14 cellular contexts compared by ENCODE assay signal in genomic region chr15:40339621-40339945, GRCh38. TPM values are rescaled to one million over a fixed set of nuclear protein-coding genes. Genes with fewer than 3 reads are reported as not detected.
DNase-seq lines count a peak whose midpoint lies in the region; ATAC-seq, FAIRE-seq and TF ChIP-seq lines count a peak whose summit lies in the region.
"Had no signal": no experiment of that assay in that cellular context is flagged by ENCODE, and none has a peak within 500 bp of the region (broad histone marks: within the 10 kb centered on the region; RNA-seq: fewer than 3 reads in every experiment).

No MANE protein-coding gene starts in this region.

- peak; percentile 11 for ATAC-seq in left ventricle myocardium superior
- ATAC-seq: naive thymus-derived CD8-positive, alpha-beta T cell; stimulated activated naive B cell treated with anti-CD40 and anti-IgM and Interleukin-4, amounts not matched to agents 10 μg/mL and 1 μg/mL and 100 μg/mL, for 72 hours had no signal

- H3K27ac Mint-ChIP-seq in T-helper 2 cell treated with Interferon-gamma antibody and Interleukin-4, amounts not matched to agents 5 μg/mL and 100 μg/mL, for 36 hours, result no peak overlapping the region
- H3K27ac Mint-ChIP-seq in endothelial cell (ENCODE audit: unreplicated experiment), result no peak overlapping the region
- H3K27ac Mint-ChIP-seq: naive thymus-derived CD8-positive, alpha-beta T cell; stimulated activated naive B cell treated with anti-CD40 and anti-IgM and Interleukin-4, amounts not matched to agents 10 μg/mL and 1 μg/mL and 100 μg/mL, for 72 hours had no signal

- no peaks in the 10 kb centered on the region for H3K9me3 ChIP-seq in GM23248 (ENCODE audit: low read depth)
- no peaks in the 10 kb centered on the region for H3K9me3 ChIP-seq in small intestine (ENCODE audit: control insufficient read depth, low read depth)
- no peaks in the 10 kb centered on the region for H3K9me3 ChIP-seq in Karpas-422 (ENCODE audit: low read length)

- H3K4me3 Mint-ChIP-seq in T-helper 2 cell treated with Interferon-gamma antibody and Interleukin-4, amounts not matched to agents 5 μg/mL and 100 μg/mL, for 36 hours, result no peak overlapping the region
- no peak overlapping the region for H3K4me3 Mint-ChIP-seq in endothelial cell (ENCODE audit: unreplicated experiment)
- H3K4me3 Mint-ChIP-seq: naive thymus-derived CD8-positive, alpha-beta T cell; stimulated activated naive B cell treated with anti-CD40 and anti-IgM and Interleukin-4, amounts not matched to agents 10 μg/mL and 1 μg/mL and 100 μg/mL, for 72 hours had no signal

- TF ChIP-seq CTCF in astrocyte of the cerebellum (IDR thresholded peaks at IDR 0.05; ENCODE audit: low read depth, low read length, missing control alignments), result peak; percentile 10
- TF ChIP-seq CTCF in endothelial cell (IDR thresholded peaks at IDR 0.05; ENCODE audit: unreplicated experiment), result no peak

- DNase-seq in GM23248, result no peak
- no peak for DNase-seq in astrocyte of the cerebellum (ENCODE audit: low read depth)
- DNase-seq in left ventricle myocardium superior, result peak; percentile 45
- DNase-seq in small intestine, result no peak
- DNase-seq in Karpas-422, result no peak
- DNase-seq in T-helper 2 cell treated with Interferon-gamma antibody and Interleukin-4, amounts not matched to agents 5 μg/mL and 100 μg/mL, for 36 hours (ENCODE audit: low spot score), result no peak
- no peak for DNase-seq in kidney tubule cell (ENCODE audit: low spot score)
- no peak for DNase-seq in endothelial cell (ENCODE audit: low spot score)
- DNase-seq: MM.1S; naive thymus-derived CD8-positive, alpha-beta T cell; stimulated activated naive B cell treated with anti-CD40 and anti-IgM and Interleukin-4, amounts not matched to agents 10 μg/mL and 1 μg/mL and 100 μg/mL, for 72 hours had no signal

- H3K27me3 ChIP-seq in GM23248 (replicated peaks; ENCODE audit: insufficient read depth) (no peaks in the 10 kb centered on the region), small intestine (ENCODE audit: control insufficient read depth in 2 of 2, insufficient read depth in 2 of 2, low read length in 2 of 2) (no peaks in the 10 kb centered on the region), Karpas-422 (ENCODE audit: low read length) (no peaks in the 10 kb centered on the region)

- no peaks in the 10 kb centered on the region for H4K20me1 ChIP-seq in GM23248 (ENCODE audit: insufficient read depth)
- no peaks in the 10 kb centered on the region for H4K20me1 ChIP-seq in Karpas-422 (ENCODE audit: insufficient read depth, low read depth, low read length)

- H3K4me2 ChIP-seq in GM23248 (ENCODE audit: unreplicated experiment), result peak overlapping the region; percentile 90
- no peak overlapping the region for H3K4me2 ChIP-seq in Karpas-422 (ENCODE audit: low read depth, low read length, poor library complexity, severe bottlenecking)

- H3K36me3 Mint-ChIP-seq in T-helper 2 cell treated with Interferon-gamma antibody and Interleukin-4, amounts not matched to agents 5 μg/mL and 100 μg/mL, for 36 hours (ENCODE audit: low read depth), result no peaks in the 10 kb centered on the region
- H3K36me3 Mint-ChIP-seq in endothelial cell (ENCODE audit: low read depth, unreplicated experiment), result no peaks in the 10 kb centered on the region
- H3K36me3 Mint-ChIP-seq: naive thymus-derived CD8-positive, alpha-beta T cell had no signal

- no peak for FAIRE-seq in small intestine (lab: Jason Lieb, UNC)
- FAIRE-seq: colon had no signal

- H3K9me3 Mint-ChIP-seq in T-helper 2 cell treated with Interferon-gamma antibody and Interleukin-4, amounts not matched to agents 5 μg/mL and 100 μg/mL, for 36 hours, result no peaks in the 10 kb centered on the region
- H3K9me3 Mint-ChIP-seq in endothelial cell (ENCODE audit: unreplicated experiment), result no peaks in the 10 kb centered on the region
- H3K9me3 Mint-ChIP-seq: naive thymus-derived CD8-positive, alpha-beta T cell; stimulated activated naive B cell treated with anti-CD40 and anti-IgM and Interleukin-4, amounts not matched to agents 10 μg/mL and 1 μg/mL and 100 μg/mL, for 72 hours had no signal

- H3F3A ChIP-seq in GM23248 (ENCODE audit: insufficient read depth), result peaks cover 26% of the 10 kb centered on the region

- 66 to 78% methylated on average over 7 of the region's 7 CpGs for WGBS in GM23248 (ENCODE audit: low coverage in 1 of 2, low lambda C conversion rate in 2 of 2, missing lambda C conversion rate in 2 of 2), 2 experiments
- 83 to 89% (median 85%) methylated on average over 7 of the region's 7 CpGs for WGBS in small intestine, 3 donors

- H3K4me3 ChIP-seq in GM23248 (peak overlapping the region; percentile 79), astrocyte of the cerebellum (ENCODE audit: low read depth, low read length) (peak overlapping the region; percentile 36), small intestine (ENCODE audit: low read depth in 1 of 2, low read length in 2 of 2) (peak overlapping the region in 1 of 2 donors; percentile 17), Karpas-422 (ENCODE audit: low read length) (no peak overlapping the region)

- H3K27ac ChIP-seq in GM23248, result peak overlapping the region; percentile 99
- H3K27ac ChIP-seq in small intestine (ENCODE audit: low read depth in 1 of 2, low read length in 1 of 2), result peak overlapping the region; percentile 83 to 91
- no peak overlapping the region for H3K27ac ChIP-seq in Karpas-422 (ENCODE audit: low read length)

- H3K9me2 ChIP-seq in GM23248 (ENCODE audit: insufficient read depth) (no peaks in the 10 kb centered on the region), Karpas-422 (replicated peaks; ENCODE audit: insufficient read depth, low read length) (no peaks in the 10 kb centered on the region)

- H3K36me3 ChIP-seq in GM23248 (ENCODE audit: low read depth), result peaks cover 7% of the 10 kb centered on the region; the same call in 1 of the 2 replicates
- no peaks in the 10 kb centered on the region for H3K36me3 ChIP-seq in small intestine (ENCODE audit: control insufficient read depth in 2 of 2, insufficient read depth in 2 of 2, low read length in 2 of 2)
- H3K36me3 ChIP-seq in Karpas-422 (ENCODE audit: insufficient read depth, low read length), result no peaks in the 10 kb centered on the region

- H3K4me1 Mint-ChIP-seq in T-helper 2 cell treated with Interferon-gamma antibody and Interleukin-4, amounts not matched to agents 5 μg/mL and 100 μg/mL, for 36 hours (ENCODE audit: low read depth), result peaks cover 7% of the 10 kb centered on the region
- peaks cover 17% of the 10 kb centered on the region for H3K4me1 Mint-ChIP-seq in endothelial cell (ENCODE audit: unreplicated experiment)

- in situ Hi-C loops in GM23248 (cut with MboI) (no loop called here), astrocyte of the cerebellum (cut with HindIII; ENCODE audit: low sequenced_read_pairs) (no loop called here)

- H2AFZ ChIP-seq in GM23248, result no peak overlapping the region
- no peak overlapping the region for H2AFZ ChIP-seq in Karpas-422 (ENCODE audit: low read length)

- intact Hi-C loops in left ventricle myocardium superior (cut with micrococcal nuclease), result no loop called here

- H3K4me1 ChIP-seq in GM23248 (ENCODE audit: insufficient read depth), result peaks cover 57% of the 10 kb centered on the region
- H3K4me1 ChIP-seq in small intestine (ENCODE audit: control insufficient read depth in 2 of 2, insufficient read depth in 1 of 2, low read depth in 1 of 2, low read length in 1 of 2), result peaks cover 0 to 11% of the 10 kb centered on the region in 2 donors
- H3K4me1 ChIP-seq in Karpas-422 (ENCODE audit: low read length), result peaks cover 20% of the 10 kb centered on the region

- H3K79me2 ChIP-seq in GM23248 (ENCODE audit: insufficient read depth), result peaks cover 29% of the 10 kb centered on the region
- no peaks in the 10 kb centered on the region for H3K79me2 ChIP-seq in Karpas-422 (ENCODE audit: low read length)

- H3K9ac ChIP-seq in GM23248, result peak overlapping the region; percentile 96
- no peak overlapping the region for H3K9ac ChIP-seq in Karpas-422 (ENCODE audit: low read length)

- no peaks in the 10 kb centered on the region for H3K27me3 Mint-ChIP-seq in T-helper 2 cell treated with Interferon-gamma antibody and Interleukin-4, amounts not matched to agents 5 μg/mL and 100 μg/mL, for 36 hours (ENCODE audit: low read depth)
- H3K27me3 Mint-ChIP-seq in endothelial cell (ENCODE audit: unreplicated experiment), result peaks cover 5% of the 10 kb centered on the region

RNA-seq across cellular contexts. Expression of gene CCDC9B, which starts 1.2 kb away (rescaled TPM):
- 16.9 and 19.6 TPM in 2 replicates for total RNA-seq in GM23248 (2014; rRNA removed; shearing (Covaris generic))
- polyA plus RNA-seq in GM23248 (2016; fragmentation: Nextera tagmentation; extraction: Ambion mirVana) (28.8 and 33.1 TPM in 2 replicates), small intestine (1 to 10 TPM; 2.2 to 7.4 (median 2.7) TPM)
- total RNA-seq in left ventricle myocardium superior (169 TPM), endothelial cell (ENCODE audit: unreplicated experiment) (0.92 TPM)
- 1.2 and 3.1 TPM in 2 replicates for total RNA-seq in Karpas-422 (2014; rRNA removed; shearing (Covaris generic); ENCODE audit: low replicate concordance)

RNA-seq across cellular contexts. Expression of gene PHGR1, which starts 11.2 kb away (rescaled TPM):
- total RNA-seq in GM23248 (2014; rRNA removed; shearing (Covaris generic)), result not detected in 2 replicates
- polyA plus RNA-seq in GM23248 (2016; fragmentation: Nextera tagmentation; extraction: Ambion mirVana) (not detected in 2 replicates), small intestine (over 10,000 TPM in 2 of 3 donors, 1,000 to 10,000 TPM in 1; 4,043 to 32,483 (median 28,942) TPM)
- total RNA-seq in left ventricle myocardium superior (not detected), endothelial cell (ENCODE audit: unreplicated experiment) (not detected)
- not detected in 2 replicates for total RNA-seq in Karpas-422 (2014; rRNA removed; shearing (Covaris generic); ENCODE audit: low replicate concordance)
- total RNA-seq: H4; naive thymus-derived CD8-positive, alpha-beta T cell; T-helper 2 cell treated with Interferon-gamma antibody and Interleukin-4, amounts not matched to agents 100 ng/mL and 5 ng/mL, for 36 hours had no signal
- polyA plus RNA-seq: naive thymus-derived CD8-positive, alpha-beta T cell had no signal

RNA-seq across cellular contexts. Expression of gene INAFM2, which starts 16.1 kb away (rescaled TPM):
- total RNA-seq in GM23248 (2014; rRNA removed; shearing (Covaris generic)), result 16.6 and 19.9 TPM in 2 replicates
- 3.9 and 4.5 TPM in 2 replicates for polyA plus RNA-seq in GM23248 (2016; fragmentation: Nextera tagmentation; extraction: Ambion mirVana)
- 55.8 TPM for total RNA-seq in left ventricle myocardium superior
- polyA plus RNA-seq in small intestine, result 1 to 10 TPM; 4.7 to 7.6 (median 5.4) TPM
- 5.8 and 9.2 TPM in 2 replicates for total RNA-seq in Karpas-422 (2014; rRNA removed; shearing (Covaris generic); ENCODE audit: low replicate concordance)
- total RNA-seq in endothelial cell (ENCODE audit: unreplicated experiment), result 17.7 TPM

RNA-seq across cellular contexts. Expression of gene DISP2, which starts 18.4 kb away (rescaled TPM):
- 0.11 and 0.13 TPM in 2 replicates for total RNA-seq in GM23248 (2014; rRNA removed; shearing (Covaris generic))
- 0.13 and 0.51 TPM in 2 replicates for polyA plus RNA-seq in GM23248 (2016; fragmentation: Nextera tagmentation; extraction: Ambion mirVana)
- total RNA-seq in left ventricle myocardium superior, result 5.2 TPM
- 10 to 100 TPM in 1 of 3 donors, 1 to 10 TPM in 2; 2.2 to 12.2 (median 3.4) TPM for polyA plus RNA-seq in small intestine
- 0.07 and 2.6 TPM in 2 replicates for total RNA-seq in Karpas-422 (2014; rRNA removed; shearing (Covaris generic); ENCODE audit: low replicate concordance)
- total RNA-seq in endothelial cell (ENCODE audit: unreplicated experiment), result 3.6 TPM

RNA-seq across cellular contexts. Expression of gene PLCB2, which starts 31.8 kb away (rescaled TPM):
- total RNA-seq in GM23248 (2014; rRNA removed; shearing (Covaris generic)), result 0.54 and 0.76 TPM in 2 replicates
- polyA plus RNA-seq in GM23248 (2016; fragmentation: Nextera tagmentation; extraction: Ambion mirVana), result 1.1 TPM in 2 replicates
- 7.5 TPM for total RNA-seq in left ventricle myocardium superior
- polyA plus RNA-seq in small intestine, result 1 to 10 TPM; 5.6 to 8.1 (median 7.6) TPM
- total RNA-seq in Karpas-422 (2014; rRNA removed; shearing (Covaris generic); ENCODE audit: low replicate concordance), result 4.3 and 8.7 TPM in 2 replicates
- 71.3 TPM for total RNA-seq in endothelial cell (ENCODE audit: unreplicated experiment)
